ENCODE assay signal across 1 cellular context in the genomic region with DNA sequence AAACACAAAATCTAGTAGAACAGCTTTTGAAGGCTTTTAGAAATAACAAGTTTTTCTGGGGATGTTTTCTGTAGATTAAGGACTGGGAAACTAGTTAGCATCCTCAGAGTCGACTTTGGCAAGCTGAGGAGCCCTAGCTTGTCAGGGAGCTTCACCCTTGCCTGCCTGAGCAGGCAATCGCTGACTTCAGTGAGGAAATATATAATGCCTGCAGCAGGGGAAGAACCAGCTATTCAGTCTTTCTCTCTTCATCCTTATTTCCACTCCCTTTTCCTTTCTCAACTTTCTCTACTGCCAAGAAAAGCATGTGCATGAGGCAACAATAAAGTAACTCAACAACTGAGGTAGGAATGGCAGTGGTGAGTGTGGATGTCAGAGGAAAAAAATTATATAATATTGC.
TF ChIP-seq lines count a peak whose summit lies in the region.

No MANE protein-coding gene starts in this region.

TF ChIP-seq in endothelial cell of umbilical vein, 7 proteins besides CTCF, POLR2A, EP300 and RAD21:
- TF ChIP-seq EZH2 (IDR thresholded peaks at IDR 0.05; ENCODE audit: borderline replicate concordance, low read depth, low read length, severe bottlenecking) = no peak
- TF ChIP-seq POLR2AphosphoS5 (IDR thresholded peaks at IDR 0.05; ENCODE audit: insufficient read depth, low read depth, low read length) = no peak
- TF ChIP-seq JUN (IDR thresholded peaks at IDR 0.05; ENCODE audit: borderline replicate concordance, insufficient read depth, insufficient read length, low read depth) = no peak
- no peak for TF ChIP-seq MYC (IDR thresholded peaks at IDR 0.05; ENCODE audit: low read depth, low read length)
- TF ChIP-seq GATA2 (IDR thresholded peaks at IDR 0.05; ENCODE audit: insufficient read depth, insufficient read length, low read depth, low read length) = no peak
- TF ChIP-seq FOS (IDR thresholded peaks at IDR 0.05; ENCODE audit: borderline replicate concordance, insufficient read depth, low read length) = no peak
- TF ChIP-seq, protein P1, sequence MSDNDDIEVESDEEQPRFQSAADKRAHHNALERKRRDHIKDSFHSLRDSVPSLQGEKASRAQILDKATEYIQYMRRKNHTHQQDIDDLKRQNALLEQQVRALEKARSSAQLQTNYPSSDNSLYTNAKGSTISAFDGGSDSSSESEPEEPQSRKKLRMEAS (IDR thresholded peaks at IDR 0.05; ENCODE audit: insufficient read depth, insufficient read length) = no peak
